In genomic region chr17:977163-977562, GRCh38 we compare ENCODE assay signal across 13 cellular contexts. TPM values are rescaled to one million over a fixed set of nuclear protein-coding genes. Genes with fewer than 3 reads are reported as not detected.
DNase-seq lines count a peak whose midpoint lies in the region; FAIRE-seq and TF ChIP-seq lines count a peak whose summit lies in the region.
"Had no signal": no experiment of that assay in that cellular context is flagged by ENCODE, and none has a peak within 500 bp of the region (broad histone marks: within the 10 kb centered on the region; RNA-seq: fewer than 3 reads in every experiment).

No MANE protein-coding gene starts in this region.

- FAIRE-seq in bronchial epithelial cell (lab: Jason Lieb, UNC), result no peak
- FAIRE-seq in frontal cortex (lab: Jason Lieb, UNC), result no peak

- TF ChIP-seq CTCF in bronchial epithelial cell (IDR thresholded peaks at IDR 0.05; ENCODE audit: insufficient read depth, low read length, severe bottlenecking), result no peak
- no peak for TF ChIP-seq CTCF in stomach (IDR thresholded peaks at IDR 0.05)

- H3K27me3 ChIP-seq in HAP-1 (ENCODE audit: low read depth) (no peaks in the 10 kb centered on the region), bronchial epithelial cell (ENCODE audit: control insufficient read depth, insufficient read depth, low read length) (no peaks in the 10 kb centered on the region), iPS-20b (ENCODE audit: insufficient read depth, low read length) (no peaks in the 10 kb centered on the region; the same call in 1 of the 2 replicates), stomach (peaks cover 0 to 24% (median 12%) of the 10 kb centered on the region in 3 donors)

- intact Hi-C loops in stomach (cut with DNase I; ENCODE audit: low total_unique reads), result no loop called here

- peak overlapping the region; percentile 94; the same call in 1 of the 2 replicates for H3K9ac ChIP-seq in iPS-20b (ENCODE audit: low read depth, low read length)

- in situ Hi-C loops in HAP-1 (cut with MboI; ENCODE audit: low sequenced_read_pairs), result no loop called here

- TF ChIP-seq POLR2A in stomach (IDR thresholded peaks at IDR 0.05), result no peak

- H3K4me1 ChIP-seq in HAP-1, result peaks cover 14% of the 10 kb centered on the region
- peaks cover 34% of the 10 kb centered on the region for H3K4me1 ChIP-seq in iPS-20b (ENCODE audit: insufficient read depth, low read length)
- peaks cover 20 to 54% (median 36%) of the 10 kb centered on the region in 4 donors for H3K4me1 ChIP-seq in stomach

- H3K27ac ChIP-seq in iPS-20b (ENCODE audit: low read length), result no peak overlapping the region
- peak overlapping the region in 3 of 5 donors; percentile 73 to 95 (median 83) for H3K27ac ChIP-seq in stomach

- TF ChIP-seq EP300 in stomach (IDR thresholded peaks at IDR 0.05), result no peak

- H3K9me3 ChIP-seq in HAP-1 (no peaks in the 10 kb centered on the region), iPS-20b (ENCODE audit: insufficient read depth, low read depth, low read length) (no peaks in the 10 kb centered on the region), stomach (no peaks in the 10 kb centered on the region)

- H3K4me3 ChIP-seq in HAP-1 (peak overlapping the region; percentile 85), bronchial epithelial cell (ENCODE audit: low read depth, low read length) (peak overlapping the region; percentile 65), iPS-20b (ENCODE audit: low read length) (peak overlapping the region; percentile 91), stomach (peak overlapping the region in 3 of 4 donors; percentile 75 to 90 (median 85))

- 74 to 88% (median 78%) methylated on average over 7 of the region's 7 CpGs for WGBS in stomach, 5 donors

- DNase-seq in HAP-1 (ENCODE audit: low spot score in 2 of 2) (peak in 1 of 2 experiments; percentile 42), bronchial epithelial cell (ENCODE audit: low read depth) (peak; percentile 59), stomach (no peak), frontal cortex (ENCODE audit: low spot score in 2 of 2) (no peak), MV-4-11 (lab: John Stamatoyannopoulos, UW) (no peak), T1000 (lab: John Stamatoyannopoulos, UW) (no peak), COR-L47 (lab: John Stamatoyannopoulos, UW) (no peak)
- DNase-seq: activated naive CD8-positive, alpha-beta T cell treated with anti-CD3 and anti-CD28 coated beads, Interleukin-2, amount 50 U/mL, for 24 hours; effector memory CD4-positive, alpha-beta T cell; GOT3; naive B cell; NCI-H2029 treated with DMSO at 0.1 percent for 48 hours had no signal

- H3K36me3 ChIP-seq in HAP-1 (replicated peaks) (no peaks in the 10 kb centered on the region), bronchial epithelial cell (ENCODE audit: control insufficient read depth, insufficient read depth, low read length) (no peaks in the 10 kb centered on the region), iPS-20b (ENCODE audit: insufficient read depth, low read depth, low read length) (no peaks in the 10 kb centered on the region), stomach (no peaks in the 10 kb centered on the region)

RNA-seq across cellular contexts. Expression of gene NXN, which starts 2.4 kb away (rescaled TPM):
- total RNA-seq in bronchial epithelial cell (64.4 and 70.3 TPM in 2 replicates), stomach (10 to 100 TPM; 21.0 to 47.8 (median 26.9) TPM), frontal cortex (18.3 TPM)
- polyA plus RNA-seq in stomach, result 10 to 100 TPM; 17.9 to 33.8 (median 23.2) TPM

RNA-seq across cellular contexts. Expression of gene TIMM22, which starts 19.8 kb away (rescaled TPM):
- 11.3 and 16.3 TPM in 2 replicates for total RNA-seq in bronchial epithelial cell
- 10 to 100 TPM in 2 of 5 donors, 1 to 10 TPM in 2, under 1 TPM in 1; 0.29 to 22.6 (median 8.9) TPM for total RNA-seq in stomach
- 1 to 10 TPM; 7.3 to 9.5 (median 8.6) TPM for polyA plus RNA-seq in stomach
- 13.5 TPM for total RNA-seq in frontal cortex
